34 cellular contexts compared by ENCODE assay signal in the genomic region with DNA sequence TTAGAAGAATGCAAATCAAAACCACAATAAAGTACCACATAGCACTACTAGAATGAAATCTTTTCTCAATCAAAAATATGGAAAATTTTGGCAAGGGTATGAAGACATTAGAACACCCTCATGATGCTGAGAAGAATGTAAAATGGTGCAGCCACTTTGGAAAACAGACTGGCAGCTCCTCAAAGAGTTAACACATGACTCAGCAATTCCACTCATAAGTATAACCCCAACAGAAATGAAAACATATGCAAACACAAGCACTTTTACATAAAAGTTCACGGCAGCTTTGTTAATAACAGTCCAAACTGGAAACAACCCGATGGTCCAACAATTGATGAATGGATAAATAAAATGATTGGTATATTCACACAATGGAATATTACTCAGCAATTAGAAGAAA.
"Had no signal": no experiment of that assay in that cellular context is flagged by ENCODE, and none has a peak within 500 bp of the region (broad histone marks: within the 10 kb centered on the region; RNA-seq: fewer than 3 reads in every experiment).

No MANE protein-coding gene starts in this region.

- H3K27me3 ChIP-seq: adrenal gland, ascending aorta, body of pancreas, brain microvascular endothelial cell, breast epithelium, cardiac muscle cell had no signal

- ATAC-seq: activated naive CD4-positive, alpha-beta T cell treated with anti-CD3 and anti-CD28 coated beads, Interleukin-2, amount 50 U/mL, for 72 hours; activated naive CD8-positive, alpha-beta T cell treated with anti-CD3 and anti-CD28 coated beads, Interleukin-2, amount 50 U/mL, for 24 hours; activated T-cell treated with anti-CD3 and anti-CD28 coated beads, Interleukin-2, amount 50 U/mL, for 4 hours; activated T-cell treated with anti-CD3 and anti-CD28 coated beads, Interleukin-2, amount 50 U/mL, for 72 hours; activated T-helper 17 cell treated with anti-CD3 and anti-CD28 coated beads, Interleukin-2, amount 50 U/mL, for 72 hours; body of pancreas had no signal

- H3K4me3 ChIP-seq: adrenal gland, ascending aorta, body of pancreas, breast epithelium, cardiac muscle cell had no signal

- H3K4me1 ChIP-seq: adrenal gland, ascending aorta, body of pancreas, breast epithelium had no signal

- H3K36me3 ChIP-seq: adrenal gland, ascending aorta, brain microvascular endothelial cell, breast epithelium, cardiac muscle cell had no signal

- H3K27ac ChIP-seq: adrenal gland, ascending aorta, body of pancreas, brain microvascular endothelial cell, breast epithelium, cardiac muscle cell had no signal

- DNase-seq: activated effector memory CD4-positive, alpha-beta T cell treated with anti-CD3 and anti-CD28 coated beads, Interleukin-2, amount 50 U/mL, for 16 hours; activated effector memory CD4-positive, alpha-beta T cell treated with Interleukin-2 at 50 U/mL for 16 hours; activated gamma-delta T cell; activated gamma-delta T cell treated with Interleukin-2 at 50 U/mL for 16 hours; activated naive CD4-positive, alpha-beta T cell; activated naive CD4-positive, alpha-beta T cell treated with anti-CD3 and anti-CD28 coated beads for 36 hours; activated naive CD4-positive, alpha-beta T cell treated with anti-CD3 and anti-CD28 coated beads, Interleukin-2, amount 10 ng/mL, durations not matched to agents 7 days and 5 days; activated naive CD4-positive, alpha-beta T cell treated with anti-CD3 and anti-CD28 coated beads, Interleukin-2, amount 50 U/mL, for 16 hours; activated naive CD4-positive, alpha-beta T cell treated with Interleukin-2 at 50 U/mL for 16 hours; activated naive CD8-positive, alpha-beta T cell treated with anti-CD3 and anti-CD28 coated beads for 36 hours; activated naive CD8-positive, alpha-beta T cell treated with anti-CD3 and anti-CD28 coated beads, Interleukin-2, amount 10 ng/mL, durations not matched to agents 7 days and 5 days; activated naive CD8-positive, alpha-beta T cell treated with anti-CD3 and anti-CD28 coated beads, Interleukin-2, amount 50 U/mL, for 24 hours; activated T-cell treated with anti-CD3 and anti-CD28 coated beads, Interleukin-2, amount 50 U/mL, for 1 hour; activated T-cell treated with anti-CD3 and anti-CD28 coated beads, Interleukin-2, amount 50 U/mL, for 24 hours; activated T-cell treated with anti-CD3 and anti-CD28 coated beads, Interleukin-2, amount 50 U/mL, for 4 hours; activated T-cell treated with anti-CD3 and anti-CD28 coated beads, Interleukin-2, amount 50 U/mL, for 48 hours; activated T-cell treated with anti-CD3 and anti-CD28 coated beads, Interleukin-2, amount 50 U/mL, for 72 hours; adrenal gland; amniotic stem cell; amygdala; anterior cingulate cortex; aorta; body of pancreas; brain microvascular endothelial cell; caudate nucleus; central memory CD4-positive, alpha-beta T cell; cerebellar nuclear complex had no signal

- H3K9me3 ChIP-seq: adrenal gland, ascending aorta, body of pancreas, breast epithelium had no signal

- FAIRE-seq: astrocyte, bronchial epithelial cell had no signal
